10 cellular contexts compared by ENCODE assay signal in the genomic region with DNA sequence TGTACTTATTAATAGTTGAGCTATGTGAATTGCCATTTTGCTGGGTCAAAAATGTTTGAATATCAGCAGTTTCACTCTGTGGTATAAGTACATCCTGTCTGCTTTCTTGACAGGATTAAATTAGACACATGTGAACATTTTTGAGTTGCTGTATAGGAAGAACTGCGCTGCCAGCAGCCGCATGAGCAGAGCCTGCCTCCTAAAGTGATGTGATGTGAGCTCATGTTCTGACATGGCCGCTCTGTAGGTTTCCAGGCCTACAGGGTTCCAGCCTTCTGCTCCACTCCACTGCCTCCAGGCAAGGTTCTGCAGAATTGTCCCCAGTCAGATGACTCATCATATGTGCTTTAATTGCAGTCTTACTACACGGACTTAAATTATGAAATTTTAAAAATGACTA.
A peak's percentile ranks its signal among the peaks of the same experiment; 100 is the strongest.
DNase-seq lines count a peak whose midpoint lies in the region; ATAC-seq lines count a peak whose summit lies in the region.
"Had no signal": no experiment of that assay in that cellular context is flagged by ENCODE, and none has a peak within 500 bp of the region (broad histone marks: within the 10 kb centered on the region; RNA-seq: fewer than 3 reads in every experiment).

No MANE protein-coding gene starts in this region.

- peaks cover 11% of the 10 kb centered on the region for H3K4me1 Mint-ChIP-seq in activated CD4-positive, alpha-beta memory T cell treated with anti-CD3 and anti-CD28 coated beads for 36 hours (ENCODE audit: low read depth)

- no peak overlapping the region for H3K4me3 Mint-ChIP-seq in activated CD4-positive, alpha-beta memory T cell treated with anti-CD3 and anti-CD28 coated beads for 36 hours

- peak; percentile 42 for DNase-seq in EL
- peak; percentile 21 for DNase-seq in activated CD4-positive, alpha-beta memory T cell treated with anti-CD3 and anti-CD28 coated beads for 36 hours
- no peak for DNase-seq in effector CD4-positive, alpha-beta T cell
- DNase-seq in DMS 273 (lab: John Stamatoyannopoulos, UW; ENCODE audit: unreplicated experiment), result no peak
- no peak for DNase-seq in amygdala (lab: John Stamatoyannopoulos, UW)
- DNase-seq in stimulated activated naive CD4-positive, alpha-beta T cell (lab: John Stamatoyannopoulos, UW), result no peak
- DNase-seq: Right ventricle myocardium superior; stimulated activated CD4-positive, alpha-beta T cell treated with anti-CD3 and anti-CD28 coated beads, Interleukin-4, amount 100 ng/mL, for 1 hour had no signal

- ATAC-seq in GM19324 (IDR thresholded peaks at IDR 0.05; ENCODE audit: low FRiP score, unreplicated experiment) (peak; percentile 88), HG02973 (IDR thresholded peaks at IDR 0.05; ENCODE audit: unreplicated experiment) (peak; percentile 72)

- intact Hi-C loops in activated CD4-positive, alpha-beta memory T cell treated with anti-CD3 and anti-CD28 coated beads for 36 hours (cut with micrococcal nuclease), result no loop called here

- H3K27me3 Mint-ChIP-seq in activated CD4-positive, alpha-beta memory T cell treated with anti-CD3 and anti-CD28 coated beads for 36 hours, result no peaks in the 10 kb centered on the region

- peaks cover 26% of the 10 kb centered on the region for H3K36me3 Mint-ChIP-seq in activated CD4-positive, alpha-beta memory T cell treated with anti-CD3 and anti-CD28 coated beads for 36 hours

- POLR2A ChIA-PET in activated CD4-positive, alpha-beta memory T cell treated with anti-CD3 and anti-CD28 coated beads for 36 hours (lab: Charles Lee), result no interaction called here

- CTCF ChIA-PET in activated CD4-positive, alpha-beta memory T cell treated with anti-CD3 and anti-CD28 coated beads for 36 hours (lab: Charles Lee), result no interaction called here

- H3K27ac Mint-ChIP-seq in activated CD4-positive, alpha-beta memory T cell treated with anti-CD3 and anti-CD28 coated beads for 36 hours, result no peak overlapping the region

- no peaks in the 10 kb centered on the region for H3K9me3 Mint-ChIP-seq in activated CD4-positive, alpha-beta memory T cell treated with anti-CD3 and anti-CD28 coated beads for 36 hours

Comparison
In these comparisons a context has a peak if more than half of its experiments do, and no peak if none do; other contexts are left out.
1. DNase-seq: peak in EL (single experiment) and activated CD4-positive, alpha-beta memory T cell treated with anti-CD3 and anti-CD28 coated beads for 36 hours (single experiment); none in effector CD4-positive, alpha-beta T cell (single experiment), DMS 273 (single experiment), amygdala (0 of 56) and stimulated activated naive CD4-positive, alpha-beta T cell (0 of 6).